1 cellular context compared by ENCODE assay signal in the genomic region with DNA sequence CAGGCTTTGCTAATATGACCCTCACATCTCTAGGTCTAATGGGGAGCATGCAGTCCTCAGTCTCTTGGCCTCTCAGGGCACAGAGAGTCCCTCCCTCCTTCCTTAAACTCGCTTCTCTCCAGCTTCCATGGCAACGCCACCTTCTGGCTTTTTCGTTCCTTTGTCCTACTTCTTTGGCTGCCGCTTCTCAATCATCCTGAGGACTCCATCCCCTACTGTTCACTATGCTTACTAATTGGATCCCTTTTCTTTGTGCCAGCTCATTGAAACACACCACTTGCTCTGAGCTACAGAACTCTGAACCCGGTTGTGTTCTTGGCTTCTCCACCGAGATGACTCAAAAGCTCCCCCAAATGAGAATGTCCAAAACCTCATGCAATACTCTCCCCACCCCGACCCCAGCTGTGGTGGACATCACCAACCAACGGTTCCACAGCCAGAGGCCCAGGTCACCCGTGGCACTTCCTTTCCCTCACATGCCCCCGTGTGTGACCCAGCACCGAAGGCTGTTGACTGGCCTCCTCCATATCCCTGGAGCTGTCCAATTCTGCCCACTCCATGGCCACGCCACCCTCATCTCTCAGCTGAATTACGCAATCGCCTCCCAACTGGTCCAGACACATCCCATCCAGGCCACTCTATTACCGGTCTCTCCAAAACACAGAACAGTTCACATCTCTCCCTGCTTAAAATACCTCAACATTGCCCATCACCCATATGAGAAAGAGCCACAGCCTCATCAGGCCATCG.
A peak's percentile ranks its signal among the peaks of the same experiment; 100 is the strongest.
TF ChIP-seq lines count a peak whose summit lies in the region.

No MANE protein-coding gene starts in this region.

TF ChIP-seq in K562, 482 proteins besides CTCF, POLR2A, EP300 and RAD21 (continued from another document):
- TF ChIP-seq ZBTB40 (IDR thresholded peaks at IDR 0.05) (no peak), ZBTB40 (CRISPR knock-in tag; IDR thresholded peaks at IDR 0.05) (no peak), ZNF830 (CRISPR knock-in tag; IDR thresholded peaks at IDR 0.05) (no peak), CEBPB (tag; IDR thresholded peaks at IDR 0.05) (peak; percentile 73), RFX1 (IDR thresholded peaks at IDR 0.05) (peak; percentile 33; the same call in 1 of the 2 replicates)
